ENCODE assay signal across 8 cellular contexts in genomic region chr6:36027501-36028087, GRCh38. TPM values are rescaled to one million over a fixed set of nuclear protein-coding genes. Genes with fewer than 3 reads are reported as not detected.
DNase-seq lines count a peak whose midpoint lies in the region; ATAC-seq and TF ChIP-seq lines count a peak whose summit lies in the region.

Gene MAPK14, plus strand, starts transcription at chr6:36027808. Its CDS starts 350 bp downstream, at chr6:36028158.

- H3K27ac ChIP-seq in 22Rv1: peak within 1 kb of the TSS; percentile 85

- peak; percentile 100 for DNase-seq in NCI-H2081 (lab: John Stamatoyannopoulos, UW)
- peak; percentile 98 for DNase-seq in T1000 (lab: John Stamatoyannopoulos, UW)
- DNase-seq in astrocyte of the hippocampus (ENCODE audit: low read depth, low spot score): peak; percentile 100
- peak; percentile 94 for DNase-seq in hepatic stellate cell (ENCODE audit: low spot score)
- DNase-seq in renal cortical epithelial cell (ENCODE audit: low read depth): peak; percentile 99

- ATAC-seq in GM18511 (IDR thresholded peaks at IDR 0.05; ENCODE audit: unreplicated experiment) (peak; percentile 80), HG03039 (IDR thresholded peaks at IDR 0.05; ENCODE audit: unreplicated experiment) (peak; percentile 81)

- TF ChIP-seq CTCF in 22Rv1 (IDR thresholded peaks at IDR 0.05): peak; percentile 97

RNA-seq across cellular contexts. Expression of gene MAPK14, which starts in this region (rescaled TPM):
- 52.8 and 86.7 TPM in 2 replicates for total RNA-seq in renal cortical epithelial cell

Comparison
In these comparisons a context has a peak if more than half of its experiments do, and no peak if none do; other contexts are left out.
1. Peak in every context shown above with its lines: DNase-seq, ATAC-seq and H3K27ac ChIP-seq.